Comparison of ENCODE assay signal across 18 cellular contexts in the genomic region with DNA sequence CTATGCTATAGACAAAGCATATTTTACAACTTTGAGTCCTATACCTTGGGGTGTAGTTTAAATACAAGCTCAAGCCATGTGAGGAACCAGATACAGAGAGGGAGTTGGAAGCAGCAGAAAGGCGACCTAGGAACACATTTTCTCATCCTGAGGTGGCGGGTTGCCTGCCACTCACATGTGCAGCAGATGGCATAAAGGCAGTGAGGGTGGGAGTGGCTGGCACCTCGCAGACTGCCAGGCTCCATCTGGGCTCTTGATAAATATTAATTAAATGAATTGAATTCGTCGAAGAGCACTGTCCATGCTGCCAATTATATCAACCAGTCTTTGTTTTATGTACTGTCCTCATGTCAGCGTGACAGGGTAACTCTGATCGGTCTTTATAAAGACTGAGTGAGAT.
DNase-seq lines count a peak whose midpoint lies in the region; ATAC-seq and TF ChIP-seq lines count a peak whose summit lies in the region.
"Had no signal": no experiment of that assay in that cellular context is flagged by ENCODE, and none has a peak within 500 bp of the region (broad histone marks: within the 10 kb centered on the region; RNA-seq: fewer than 3 reads in every experiment).

No MANE protein-coding gene starts in this region.

- DNase-seq in AG10803 (ENCODE audit: low read depth) (peak; percentile 8), G401 (ENCODE audit: low spot score) (peak; percentile 91), NCI-H2171 treated with DMSO at 0.1 percent for 48 hours (lab: John Stamatoyannopoulos, UW) (peak; percentile 93), body of pancreas (no peak), osteoblast (ENCODE audit: insufficient read length, low spot score, missing footprints) (no peak), NCI-H1436 treated with DMSO at 0.1 percent for 48 hours (lab: John Stamatoyannopoulos, UW) (no peak)
- DNase-seq: DMS153, EL, HFFc6, KG1, NCI-H1048, NCI-H2029, NCI-H226, NCI-H82, PC-3 had no signal

- H3K4me1 ChIP-seq in body of pancreas (no peaks in the 10 kb centered on the region), osteoblast (ENCODE audit: insufficient read depth, low read length) (no peaks in the 10 kb centered on the region)

- H2AFZ ChIP-seq in osteoblast (ENCODE audit: low read length), result no peak overlapping the region

- in situ Hi-C loops in G401 (cut with HindIII; ENCODE audit: low sequenced_read_pairs), result no loop called here

- H3K36me3 Mint-ChIP-seq in brain, result no peaks in the 10 kb centered on the region

- peaks cover 0 to 16% (median 7%) of the 10 kb centered on the region in 5 experiments for H3K9me3 Mint-ChIP-seq in brain

- no peak for TF ChIP-seq POLR2A in body of pancreas (IDR thresholded peaks at IDR 0.05)

- H3K4me2 ChIP-seq in osteoblast (ENCODE audit: insufficient read depth, low read length), result no peak overlapping the region

- peak overlapping the region in 2 of 5 experiments; percentile 15 to 34 for H3K4me3 Mint-ChIP-seq in brain
- H3K4me3 Mint-ChIP-seq: HFFc6 had no signal

- H3K9me3 ChIP-seq in body of pancreas, result no peaks in the 10 kb centered on the region
- H3K9me3 ChIP-seq in osteoblast (ENCODE audit: low read depth, low read length), result no peaks in the 10 kb centered on the region

- H3K4me1 Mint-ChIP-seq in brain, result peaks cover 25% of the 10 kb centered on the region

- no peak overlapping the region for H3K27ac ChIP-seq in body of pancreas
- H3K27ac ChIP-seq in osteoblast (ENCODE audit: low read depth, low read length), result no peak overlapping the region

- no peaks in the 10 kb centered on the region for H4K20me1 ChIP-seq in osteoblast (ENCODE audit: insufficient read depth, low read length)

- H3K27ac Mint-ChIP-seq in brain, result peak overlapping the region in 4 of 5 experiments; percentile 33 to 96 (median 84)
- H3K27ac Mint-ChIP-seq: HFFc6 had no signal

- no peaks in the 10 kb centered on the region for H3K27me3 ChIP-seq in body of pancreas
- H3K27me3 ChIP-seq in osteoblast (ENCODE audit: insufficient read depth, low read length), result no peaks in the 10 kb centered on the region

- H3K4me3 ChIP-seq in AG10803 (ENCODE audit: low read length), result no peak overlapping the region
- H3K4me3 ChIP-seq in body of pancreas, result no peak overlapping the region
- H3K4me3 ChIP-seq in osteoblast (ENCODE audit: insufficient read depth, low read length), result no peak overlapping the region

- 84 to 87% methylated on average over 7 of the region's 7 CpGs for WGBS in body of pancreas, 2 donors

- ATAC-seq in GM19023 (IDR thresholded peaks at IDR 0.05; ENCODE audit: unreplicated experiment) (no peak), body of pancreas (no peak)
- ATAC-seq: HepG2, PC-3 had no signal

- H3K27me3 Mint-ChIP-seq in brain, result peaks cover 2% of the 10 kb centered on the region

- H3K36me3 ChIP-seq in body of pancreas (replicated peaks in 1 of 2; ENCODE audit: insufficient read depth in 1 of 2, low read depth in 2 of 2), result no peaks in the 10 kb centered on the region
- H3K36me3 ChIP-seq in osteoblast (ENCODE audit: insufficient read depth, low read length), result no peaks in the 10 kb centered on the region

- TF ChIP-seq CTCF in AG10803 (conservative IDR thresholded peaks at IDR 0.05; ENCODE audit: low read length), result no peak
- TF ChIP-seq CTCF in brain (conservative IDR thresholded peaks at IDR 0.05), result no peak
- TF ChIP-seq CTCF in body of pancreas (IDR thresholded peaks at IDR 0.05), result no peak
- TF ChIP-seq CTCF in osteoblast (IDR thresholded peaks at IDR 0.05; ENCODE audit: extremely low read depth, low read depth, low read length), result no peak

- intact Hi-C loops in body of pancreas (cut with DNase I), result no loop called here

- no peaks in the 10 kb centered on the region for H3K79me2 ChIP-seq in osteoblast (ENCODE audit: insufficient read depth, low read length)

Comparison
In these comparisons a context has a peak if more than half of its experiments do, and no peak if none do; other contexts are left out.
1. DNase-seq: peak in AG10803 (single experiment), G401 (single experiment) and NCI-H2171 treated with DMSO at 0.1 percent for 48 hours (single experiment); none in body of pancreas (0 of 4), osteoblast (single experiment) and NCI-H1436 treated with DMSO at 0.1 percent for 48 hours (single experiment).